31 cellular contexts compared by ENCODE assay signal in genomic region chr7:140961117-140961516, GRCh38. TPM values are rescaled to one million over a fixed set of nuclear protein-coding genes. Genes with fewer than 3 reads are reported as not detected.
DNase-seq lines count a peak whose midpoint lies in the region; ATAC-seq, FAIRE-seq and TF ChIP-seq lines count a peak whose summit lies in the region.
"Had no signal": no experiment of that assay in that cellular context is flagged by ENCODE, and none has a peak within 500 bp of the region (broad histone marks: within the 10 kb centered on the region; RNA-seq: fewer than 3 reads in every experiment).

No MANE protein-coding gene starts in this region.

- H3K27ac ChIP-seq in HEK293 (ENCODE audit: extremely low read depth, low read depth, low read length) (no peak overlapping the region), K562 (ENCODE audit: extremely low read depth, low read depth, low read length) (no peak overlapping the region)
- H3K27ac ChIP-seq: 22Rv1; A549; BLaER1; BLaER1 treated with 17β-estradiol and CSF1 and Interleukin-3, amounts not matched to agents 10 nM and 100 nM; C4-2B had no signal

- FAIRE-seq in K562 (lab: Jason Lieb, UNC): no peak
- FAIRE-seq: A204.1, A549, D721Med had no signal

- no peaks in the 10 kb centered on the region for H3K4me1 ChIP-seq in HEK293 (ENCODE audit: control insufficient read depth, insufficient read depth, low read length)
- peaks cover 0 to 7% of the 10 kb centered on the region in 2 experiments; a peak in 1 of 5 replicates for H3K4me1 ChIP-seq in K562 (replicated peaks in 1 of 2; ENCODE audit: control insufficient read depth in 2 of 2, insufficient read depth in 2 of 2, low read length in 2 of 2)
- H3K4me1 ChIP-seq: A549; BE2C; BLaER1; BLaER1 treated with 17β-estradiol and CSF1 and Interleukin-3, amounts not matched to agents 10 nM and 100 nM; Caco-2 had no signal

- H2AFZ ChIP-seq in K562 (ENCODE audit: low read depth, low read length): no peak overlapping the region

- TF ChIP-seq EP300 in K562 (IDR thresholded peaks at IDR 0.05; ENCODE audit: low read length): no peak

- ATAC-seq in K562 (no peak), GM21423 (IDR thresholded peaks at IDR 0.05; ENCODE audit: unreplicated experiment) (no peak)
- ATAC-seq: A549; CD8-positive, alpha-beta T cell had no signal

- H3K4me2 ChIP-seq in K562 (ENCODE audit: insufficient read depth, low read length): no peak overlapping the region
- H3K4me2 ChIP-seq: A549; BLaER1; BLaER1 treated with 17β-estradiol and CSF1 and Interleukin-3, amounts not matched to agents 10 nM and 100 nM had no signal

- H3K9me3 ChIP-seq in HEK293 (ENCODE audit: control insufficient read depth, insufficient read depth, low read depth, low read length): no peaks in the 10 kb centered on the region
- peaks cover 4% of the 10 kb centered on the region for H3K9me3 ChIP-seq in K562 (replicated peaks; ENCODE audit: control insufficient read depth, insufficient read depth, low read depth, low read length)
- H3K9me3 ChIP-seq: BE2C had no signal

- no TSS peak for BruUV-seq in K562 (replicated peaks; lab: Mats Ljungman, UMichigan)

- H4K20me1 ChIP-seq in K562 (replicated peaks; ENCODE audit: control insufficient read depth, insufficient read depth, low read length): no peaks in the 10 kb centered on the region
- H4K20me1 ChIP-seq: BLaER1; BLaER1 treated with 17β-estradiol and CSF1 and Interleukin-3, amounts not matched to agents 10 nM and 100 nM had no signal

- H3K4me3 ChIP-seq in HEK293 (ENCODE audit: low read depth, low read length): no peak overlapping the region
- H3K4me3 ChIP-seq in K562: no peak overlapping the region
- H3K4me3 ChIP-seq: A549; BLaER1; BLaER1 treated with 17β-estradiol and CSF1 and Interleukin-3, amounts not matched to agents 10 nM and 100 nM had no signal

- in situ Hi-C loops in K562 (cut with MboI): no loop called here

- no peaks in the 10 kb centered on the region for H3K79me2 ChIP-seq in K562 (ENCODE audit: control insufficient read depth, insufficient read depth, low read length)

- H3K36me3 ChIP-seq in HEK293 (ENCODE audit: control insufficient read depth in 2 of 2, insufficient read depth in 1 of 2, low read length in 2 of 2): no peaks in the 10 kb centered on the region
- no peaks in the 10 kb centered on the region for H3K36me3 ChIP-seq in K562 (ENCODE audit: control insufficient read depth, insufficient read depth, low read length)
- H3K36me3 ChIP-seq: BE2C; BLaER1; BLaER1 treated with 17β-estradiol and CSF1 and Interleukin-3, amounts not matched to agents 10 nM and 100 nM had no signal

- no peak for TF ChIP-seq CTCF in HEK293 (tag by site-specific recombination; IDR thresholded peaks at IDR 0.05)
- no peak for TF ChIP-seq CTCF in K562 (IDR thresholded peaks at IDR 0.05 in 2 of 3, conservative IDR thresholded peaks at IDR 0.05 in 1 of 3; ENCODE audit: insufficient read depth in 2 of 3, low read depth in 1 of 3, low read length in 3 of 3)

- peaks cover 13 to 34% of the 10 kb centered on the region in 2 experiments; a peak in 3 of 5 replicates for H3K27me3 ChIP-seq in K562 (ENCODE audit: control insufficient read depth in 2 of 2, insufficient read depth in 2 of 2, low read length in 2 of 2)
- H3K27me3 ChIP-seq: BE2C; BLaER1; BLaER1 treated with 17β-estradiol and CSF1 and Interleukin-3, amounts not matched to agents 10 nM and 100 nM had no signal

- intact Hi-C loops in K562 (cut with micrococcal nuclease): no loop called here

- WGBS in K562 (ENCODE audit: insufficient coverage, low coverage, missing lambda C conversion rate): 0% methylated on average over 4 of the region's 4 CpGs

- no peak for TF ChIP-seq POLR2A in K562 (conservative IDR thresholded peaks at IDR 0.05)

- DNase-seq in K562 (ENCODE audit: extremely low read depth in 1 of 4, low spot score in 3 of 4): no peak
- DNase-seq in NCI-H226: no peak
- DNase-seq: 8988T; ACHN; AML-193; BE2C; C1 segment of cervical spinal cord; Caco-2; Calu3; CD4-positive, alpha-beta memory T cell; CD4-positive, alpha-beta T cell; CD4-positive, CD25-positive, alpha-beta regulatory T cell; CD8-positive, alpha-beta memory T cell; CD8-positive, alpha-beta T cell; COR-L47; DMS 273 treated with DMSO at 0.1 percent for 48 hours; DMS153; DMS53; DMS79; DMS79 treated with DMSO at 0.1 percent for 48 hours; DND-41; EL had no signal

- no peaks in the 10 kb centered on the region for H3K9me1 ChIP-seq in K562 (ENCODE audit: control insufficient read depth, insufficient read depth, low read length)

- POLR2A ChIA-PET in HEK293 (lab: Yijun Ruan, JAX): no interaction called here
- POLR2A ChIA-PET in K562 (lab: Yijun Ruan, JAX): no interaction called here

- TF ChIP-seq RAD21 in K562 (CRISPR knock-in tag; conservative IDR thresholded peaks at IDR 0.05 in 1 of 2, IDR thresholded peaks at IDR 0.05 in 1 of 2): no peak

- H3K9ac ChIP-seq in K562 (ENCODE audit: insufficient read depth in 1 of 2, low read depth in 2 of 2, low read length in 2 of 2): no peak overlapping the region
- H3K9ac ChIP-seq: BLaER1; BLaER1 treated with 17β-estradiol and CSF1 and Interleukin-3, amounts not matched to agents 10 nM and 100 nM had no signal

- CTCF ChIA-PET in HEK293 (lab: Yijun Ruan, JAX) (no interaction called here), K562 (lab: Yijun Ruan, JAX; ENCODE audit: low intra/inter-chr PET ratio) (no interaction called here)

TF ChIP-seq in HEK293, 187 proteins besides CTCF, POLR2A, EP300 and RAD21:
- TF ChIP-seq ZNF24 (tag by site-specific recombination; IDR thresholded peaks at IDR 0.05) (no peak), ZNF366 (tag by site-specific recombination; conservative IDR thresholded peaks at IDR 0.05) (0 out of 2 replicates have a peak, but pooled peaks have one; percentile 54)

TF ChIP-seq in K562, 482 proteins besides CTCF, POLR2A, EP300 and RAD21:
- TF ChIP-seq ZNF253 (CRISPR knock-in tag; conservative IDR thresholded peaks at IDR 0.05): no peak
- peak; percentile 51; the same call in 1 of the 2 replicates for TF ChIP-seq ZNF512 (tag; IDR thresholded peaks at IDR 0.05)
- TF ChIP-seq FOS (IDR thresholded peaks at IDR 0.05; ENCODE audit: extremely low read depth, insufficient read length): no peak

RNA-seq across cellular contexts. Expression of gene BRAF, which starts 36.4 kb away (rescaled TPM):
- 127 and 304 TPM in 2 replicates for total RNA-seq in K562 (2011; cell fraction: chromatin; rRNA removed; ENCODE audit: low replicate concordance)
- total RNA-seq in K562 (2011; cell fraction: nucleolus; rRNA removed): 36.5 and 52.8 TPM in 2 replicates
- 111 and 199 TPM in 2 replicates for total RNA-seq in K562 (2011; cell fraction: nucleoplasm; rRNA removed)
- total RNA-seq in K562 (2014; rRNA removed) (16.4 and 17.4 TPM in 2 replicates), K562 (2014; rRNA removed; fragmentation: Illumina TruSeq; extraction: Trizol) (38.3 and 42.7 TPM in 2 replicates), K562 (2015; rRNA removed; fragmentation: Illumina TruSeq; extraction: Trizol) (32.5 and 37.8 TPM in 2 replicates), K562 (2021) (33.4 and 34.1 TPM in 2 replicates)
- polyA plus RNA-seq in K562 (2011; rRNA removed) (37.2 and 38.5 TPM in 2 replicates), K562 (2014; fragmentation: Illumina TruSeq; extraction: Trizol) (21.9 and 24.1 TPM in 2 replicates), K562 (2014; fragmentation: Nextera tagmentation; extraction: Ambion mirVana) (1 to 10 TPM; 3.6 to 6.6 TPM), K562 (2014; rRNA removed) (14.0 and 15.1 TPM in 2 replicates)
- polyA plus RNA-seq in K562 (2011; cell fraction: cytosol; rRNA removed): 12.1 and 24.8 TPM in 2 replicates
- polyA plus RNA-seq in K562 (2011; cell fraction: nucleus; rRNA removed): 34.7 and 51.3 TPM in 2 replicates
- polyA plus RNA-seq in K562 (2012): 15.7 and 20.2 TPM in 2 replicates
- 138 and 189 TPM in 2 replicates for polyA minus RNA-seq in K562 (2011; rRNA and poly(A)+ RNA removed)
- 46.0 and 52.5 TPM in 2 replicates for polyA minus RNA-seq in K562 (2011; cell fraction: cytosol; rRNA and poly(A)+ RNA removed)
- polyA minus RNA-seq in K562 (2011; cell fraction: nucleus; rRNA and poly(A)+ RNA removed): 63.0 and 111 TPM in 2 replicates

RNA-seq across cellular contexts. Expression of gene MRPS33, which starts 53.6 kb away (rescaled TPM):
- 17.1 and 29.5 TPM in 2 replicates for total RNA-seq in K562 (2011; cell fraction: chromatin; rRNA removed; ENCODE audit: low replicate concordance)
- 17.8 and 19.7 TPM in 2 replicates for total RNA-seq in K562 (2011; cell fraction: nucleolus; rRNA removed)
- 27.8 and 29.4 TPM in 2 replicates for total RNA-seq in K562 (2011; cell fraction: nucleoplasm; rRNA removed)
- 70.3 and 81.1 TPM in 2 replicates for total RNA-seq in K562 (2014; rRNA removed)
- total RNA-seq in K562 (2014; rRNA removed; fragmentation: Illumina TruSeq; extraction: Trizol): 205 and 227 TPM in 2 replicates
- total RNA-seq in K562 (2015; rRNA removed; fragmentation: Illumina TruSeq; extraction: Trizol): 122 and 132 TPM in 2 replicates
- total RNA-seq in K562 (2021): 106 and 109 TPM in 2 replicates
- polyA plus RNA-seq in K562 (2011; rRNA removed): 170 and 187 TPM in 2 replicates
- 15.4 and 35.1 TPM in 2 replicates for polyA plus RNA-seq in K562 (2011; cell fraction: cytosol; rRNA removed)
- polyA plus RNA-seq in K562 (2011; cell fraction: nucleus; rRNA removed): 21.0 and 54.5 TPM in 2 replicates
- 140 and 201 TPM in 2 replicates for polyA plus RNA-seq in K562 (2012)
- polyA plus RNA-seq in K562 (2014; fragmentation: Illumina TruSeq; extraction: Trizol): 149 and 204 TPM in 2 replicates
- 100 to 1,000 TPM; 395 to 442 TPM for polyA plus RNA-seq in K562 (2014; fragmentation: Nextera tagmentation; extraction: Ambion mirVana)
- polyA plus RNA-seq in K562 (2014; rRNA removed): 109 and 123 TPM in 2 replicates
- polyA minus RNA-seq in K562 (2011; rRNA and poly(A)+ RNA removed): 64.9 and 102 TPM in 2 replicates
- 15.6 and 19.8 TPM in 2 replicates for polyA minus RNA-seq in K562 (2011; cell fraction: cytosol; rRNA and poly(A)+ RNA removed)
- polyA minus RNA-seq in K562 (2011; cell fraction: nucleus; rRNA and poly(A)+ RNA removed): 7.7 and 18.4 TPM in 2 replicates
